ENCODE assay signal across 31 cellular contexts in genomic region chr9:18010492-18010891, GRCh38.
"Had no signal": no experiment of that assay in that cellular context is flagged by ENCODE, and none has a peak within 500 bp of the region (broad histone marks: within the 10 kb centered on the region; RNA-seq: fewer than 3 reads in every experiment).

No MANE protein-coding gene starts in this region.

- H3K36me3 ChIP-seq: adrenal gland, colonic mucosa, WERI-Rb-1 had no signal

- H3K27me3 Mint-ChIP-seq: activated B cell treated with CpG ODN at 0.5 μM for 24 hours; activated CD8-positive, alpha-beta T cell treated with anti-CD3 and anti-CD28 coated beads for 36 hours; activated naive CD4-positive, alpha-beta T cell treated with anti-CD3 and anti-CD28 coated beads, Interleukin-2, amount 50 U/mL, for 24 hours; activated naive CD8-positive, alpha-beta T cell treated with anti-CD3 and anti-CD28 coated beads for 36 hours; activated naive CD8-positive, alpha-beta T cell treated with anti-CD3 and anti-CD28 coated beads, Interleukin-2, amount 50 U/mL, for 24 hours; T-helper 17 cell had no signal

- H3K27ac Mint-ChIP-seq: activated B cell treated with CpG ODN at 0.5 μM for 24 hours; activated CD8-positive, alpha-beta T cell treated with anti-CD3 and anti-CD28 coated beads for 36 hours; activated naive CD4-positive, alpha-beta T cell treated with anti-CD3 and anti-CD28 coated beads for 36 hours; activated naive CD4-positive, alpha-beta T cell treated with anti-CD3 and anti-CD28 coated beads, Interleukin-2, amount 50 U/mL, for 24 hours; activated naive CD8-positive, alpha-beta T cell treated with anti-CD3 and anti-CD28 coated beads for 36 hours; activated naive CD8-positive, alpha-beta T cell treated with anti-CD3 and anti-CD28 coated beads, Interleukin-2, amount 50 U/mL, for 24 hours; activated T-helper 1 cell treated with anti-CD3 and anti-CD28 coated beads, Interleukin-12 subunit alpha, Interleukin-12 subunit beta, Interleukin-2, Interleukin-4 antibody, amounts not matched to agents 30 ng/mL and 10 ng/mL and 1 ng/mL, durations not matched to agents 14 hours and 24 hours and 36 hours; activated T-helper 2 cell treated with anti-CD3 and anti-CD28 coated beads, Interferon-gamma antibody, Interleukin-2, Interleukin-4, amounts not matched to agents 10 μg/mL and 5 μg/mL and 100 μg/mL, durations not matched to agents 14 hours and 24 hours and 36 hours; T-helper 17 cell; T-helper 2 cell treated with Interferon-gamma antibody and Interleukin-4, amounts not matched to agents 5 μg/mL and 100 μg/mL, for 36 hours had no signal

- H3K4me3 ChIP-seq: adrenal gland, body of pancreas, colonic mucosa had no signal

- H3K4me1 Mint-ChIP-seq: activated B cell treated with CpG ODN at 0.5 μM for 24 hours; activated naive CD4-positive, alpha-beta T cell treated with anti-CD3 and anti-CD28 coated beads, Interleukin-2, amount 50 U/mL, for 24 hours; activated naive CD8-positive, alpha-beta T cell treated with anti-CD3 and anti-CD28 coated beads for 36 hours; activated naive CD8-positive, alpha-beta T cell treated with anti-CD3 and anti-CD28 coated beads, Interleukin-2, amount 50 U/mL, for 24 hours; T-helper 17 cell had no signal

- H3K36me3 Mint-ChIP-seq: activated naive CD4-positive, alpha-beta T cell treated with anti-CD3 and anti-CD28 coated beads, Interleukin-2, amount 50 U/mL, for 24 hours; activated naive CD8-positive, alpha-beta T cell treated with anti-CD3 and anti-CD28 coated beads for 36 hours had no signal

- H3K4me3 Mint-ChIP-seq: activated B cell treated with CpG ODN at 0.5 μM for 24 hours; activated CD8-positive, alpha-beta T cell treated with anti-CD3 and anti-CD28 coated beads for 36 hours; activated naive CD4-positive, alpha-beta T cell treated with anti-CD3 and anti-CD28 coated beads for 36 hours; activated naive CD4-positive, alpha-beta T cell treated with anti-CD3 and anti-CD28 coated beads, Interleukin-2, amount 50 U/mL, for 24 hours; activated naive CD8-positive, alpha-beta T cell treated with anti-CD3 and anti-CD28 coated beads for 36 hours; activated naive CD8-positive, alpha-beta T cell treated with anti-CD3 and anti-CD28 coated beads, Interleukin-2, amount 50 U/mL, for 24 hours; activated T-helper 1 cell treated with anti-CD3 and anti-CD28 coated beads, Interleukin-12 subunit alpha, Interleukin-12 subunit beta, Interleukin-2, Interleukin-4 antibody, amounts not matched to agents 30 ng/mL and 10 ng/mL and 1 ng/mL, durations not matched to agents 14 hours and 24 hours and 36 hours; T-helper 17 cell; T-helper 2 cell treated with Interferon-gamma antibody and Interleukin-4, amounts not matched to agents 5 μg/mL and 100 μg/mL, for 36 hours had no signal

- H3K9me3 Mint-ChIP-seq: activated B cell treated with CpG ODN at 0.5 μM for 24 hours; activated CD8-positive, alpha-beta T cell treated with anti-CD3 and anti-CD28 coated beads for 36 hours; activated naive CD4-positive, alpha-beta T cell treated with anti-CD3 and anti-CD28 coated beads, Interleukin-2, amount 50 U/mL, for 24 hours; activated T-helper 1 cell treated with anti-CD3 and anti-CD28 coated beads, Interleukin-12 subunit alpha, Interleukin-12 subunit beta, Interleukin-2, Interleukin-4 antibody, amounts not matched to agents 30 ng/mL and 10 ng/mL and 1 ng/mL, durations not matched to agents 14 hours and 24 hours and 36 hours; activated T-helper 2 cell treated with anti-CD3 and anti-CD28 coated beads, Interferon-gamma antibody, Interleukin-2, Interleukin-4, amounts not matched to agents 10 μg/mL and 5 μg/mL and 100 μg/mL, durations not matched to agents 14 hours and 24 hours and 36 hours; T-helper 2 cell treated with Interferon-gamma antibody and Interleukin-4, amounts not matched to agents 5 μg/mL and 100 μg/mL, for 36 hours had no signal

- DNase-seq: activated B cell treated with CpG ODN at 0.5 μM for 24 hours; activated CD4-positive, alpha-beta T cell treated with anti-CD3 and anti-CD28 coated beads for 48 hours; activated CD4-positive, alpha-beta T cell treated with anti-CD3 and anti-CD28 coated beads, Interleukin-2, amount 50 U/mL, for 1 hour; activated CD4-positive, alpha-beta T cell treated with anti-CD3 and anti-CD28 coated beads, Interleukin-2, amount 50 U/mL, for 48 hours; activated CD8-positive, alpha-beta memory T cell treated with anti-CD3 and anti-CD28 coated beads for 24 hours; activated CD8-positive, alpha-beta T cell treated with anti-CD3 and anti-CD28 coated beads for 36 hours; activated effector memory CD4-positive, alpha-beta T cell treated with anti-CD3 and anti-CD28 coated beads, Interleukin-2, amount 50 U/mL, for 16 hours; activated naive CD4-positive, alpha-beta T cell treated with anti-CD3 and anti-CD28 coated beads for 36 hours; activated naive CD8-positive, alpha-beta T cell treated with anti-CD3 and anti-CD28 coated beads for 36 hours; activated naive CD8-positive, alpha-beta T cell treated with anti-CD3 and anti-CD28 coated beads, Interleukin-2, amount 50 U/mL, for 24 hours; activated T-cell treated with anti-CD3 and anti-CD28 coated beads, Interleukin-2, amount 50 U/mL, for 1 hour; activated T-cell treated with anti-CD3 and anti-CD28 coated beads, Interleukin-2, amount 50 U/mL, for 48 hours; adrenal gland; amygdala; aorta; body of pancreas; caudate nucleus; cerebellar nuclear complex; colonic mucosa; effector CD8-positive, alpha-beta T cell; foreskin fibroblast; head of caudate nucleus; T-helper 17 cell; T1000; WERI-Rb-1 had no signal

- H3K27me3 ChIP-seq: adrenal gland, body of pancreas, colonic mucosa had no signal

- H3K4me1 ChIP-seq: adrenal gland, body of pancreas, colonic mucosa had no signal

- H3K9me3 ChIP-seq: adrenal gland, body of pancreas, colonic mucosa had no signal

- H3K27ac ChIP-seq: adrenal gland, body of pancreas, colonic mucosa, WERI-Rb-1 had no signal

- ATAC-seq: activated CD4-positive, CD25-positive, alpha-beta regulatory T cell treated with anti-CD3 and anti-CD28 coated beads, Interleukin-2, amount 50 U/mL, for 24 hours; activated CD8-positive, alpha-beta T cell treated with anti-CD3 and anti-CD28 coated beads for 36 hours; activated naive CD8-positive, alpha-beta T cell treated with anti-CD3 and anti-CD28 coated beads, Interleukin-2, amount 50 U/mL, for 24 hours; body of pancreas; esophagus mucosa; T-helper 17 cell had no signal
